In genomic region chr5:123115020-123115419, GRCh38 we compare ENCODE assay signal across 28 cellular contexts. TPM values are rescaled to one million over a fixed set of nuclear protein-coding genes. Genes with fewer than 3 reads are reported as not detected.
"Had no signal": no experiment of that assay in that cellular context is flagged by ENCODE, and none has a peak within 500 bp of the region (broad histone marks: within the 10 kb centered on the region; RNA-seq: fewer than 3 reads in every experiment).

No MANE protein-coding gene starts in this region.

- ATAC-seq: activated CD8-positive, alpha-beta T cell treated with anti-CD3 and anti-CD28 coated beads for 36 hours; activated naive CD8-positive, alpha-beta T cell treated with anti-CD3 and anti-CD28 coated beads, Interleukin-2, amount 50 U/mL, for 24 hours; activated T-cell treated with anti-CD3 and anti-CD28 coated beads, Interleukin-2, amount 50 U/mL, for 4 hours; activated T-helper 17 cell treated with anti-CD3 and anti-CD28 coated beads, Interleukin-2, amount 50 U/mL, for 72 hours; left lung; lower lobe of right lung; naive thymus-derived CD8-positive, alpha-beta T cell; pancreas; stimulated activated naive B cell treated with anti-CD40 and anti-IgM and Interleukin-4, amounts not matched to agents 10 μg/mL and 1 μg/mL and 100 μg/mL, for 72 hours; WTC11 had no signal

- H3K27me3 ChIP-seq: colonic mucosa, left lung, pancreas, sigmoid colon, vagina had no signal

- H3K36me3 ChIP-seq: colonic mucosa, left lung, lower lobe of right lung, pancreas, prostate gland, sigmoid colon, vagina had no signal

- DNase-seq: activated CD4-positive, alpha-beta T cell treated with anti-CD3 and anti-CD28 coated beads for 1 hour; activated CD4-positive, alpha-beta T cell treated with anti-CD3 and anti-CD28 coated beads, Interleukin-2, amount 10 ng/mL, durations not matched to agents 7 days and 5 days; activated CD8-positive, alpha-beta T cell treated with anti-CD3 and anti-CD28 coated beads for 36 hours; activated gamma-delta T cell treated with Interleukin-2 at 50 U/mL for 16 hours; activated naive CD8-positive, alpha-beta T cell treated with anti-CD3 and anti-CD28 coated beads, Interleukin-2, amount 50 U/mL, for 24 hours; activated T-cell treated with anti-CD3 and anti-CD28 coated beads, Interleukin-2, amount 50 U/mL, for 4 hours; amygdala; cerebellar nuclear complex; colonic mucosa; effector CD8-positive, alpha-beta T cell; foreskin melanocyte; left lung; lower lobe of right lung; mesenchymal stem cell; naive thymus-derived CD8-positive, alpha-beta T cell; nucleus accumbens; pancreas; sigmoid colon; small intestine; stimulated activated CD4-positive, alpha-beta T cell treated with anti-CD3 and anti-CD28 coated beads, Interleukin-1b, Interleukin-23, amount 100 ng/mL, for 48 hours; stimulated activated naive B cell treated with anti-CD40 and anti-IgM and Interleukin-4, amounts not matched to agents 10 μg/mL and 1 μg/mL and 100 μg/mL, for 72 hours; T-helper 2 cell had no signal

- H3K4me1 ChIP-seq: colonic mucosa, lower lobe of right lung, pancreas, prostate gland, vagina had no signal

- H3K4me3 ChIP-seq: colonic mucosa, left lung, lower lobe of right lung, pancreas, prostate gland, sigmoid colon, vagina had no signal

- H3K9me3 ChIP-seq: colonic mucosa, left lung, lower lobe of right lung, pancreas, prostate gland, sigmoid colon, vagina had no signal

- H3K27ac ChIP-seq: colonic mucosa, epithelial cell of prostate, lower lobe of right lung, pancreas, prostate gland, sigmoid colon, vagina had no signal

RNA-seq across cellular contexts. Expression of gene PRDM6, which starts 26.0 kb away (rescaled TPM):
- total RNA-seq: activated CD4-positive, alpha-beta T cell treated with anti-CD3 and anti-CD28 coated beads, Interleukin-2, amount 10 ng/mL, durations not matched to agents 7 days and 5 days; activated CD8-positive, alpha-beta T cell treated with anti-CD3 and anti-CD28 coated beads for 36 hours; activated T-cell treated with anti-CD3 and anti-CD28 coated beads, Interleukin-2, amount 50 U/mL, for 4 hours; bronchial epithelial cell; naive thymus-derived CD8-positive, alpha-beta T cell had no signal
